ENCODE assay signal across 8 cellular contexts in the genomic region with DNA sequence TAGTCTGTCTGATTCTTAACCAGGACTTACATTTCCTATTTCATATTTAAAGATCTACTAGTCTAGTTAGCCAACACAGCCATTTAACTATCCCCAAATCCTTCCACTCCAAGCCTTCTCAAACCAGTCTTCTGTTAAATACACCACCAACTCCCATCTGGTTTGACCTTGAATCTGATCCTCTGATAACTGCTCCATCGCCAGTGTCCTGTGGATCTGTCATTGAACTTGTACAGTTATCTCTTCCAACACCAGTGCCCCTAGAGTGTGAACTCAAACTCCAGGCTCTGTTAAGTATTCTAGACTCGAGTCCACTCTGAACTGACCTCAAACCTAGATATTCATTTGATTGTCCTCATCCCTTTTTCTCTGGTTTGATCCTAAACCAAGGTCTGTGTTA.
"Had no signal": no experiment of that assay in that cellular context is flagged by ENCODE, and none has a peak within 500 bp of the region (broad histone marks: within the 10 kb centered on the region; RNA-seq: fewer than 3 reads in every experiment).

No MANE protein-coding gene starts in this region.

- H3K27me3 Mint-ChIP-seq: IgD-negative memory B cell had no signal

- H3K4me3 Mint-ChIP-seq: GM23338, H9, IgD-negative memory B cell had no signal

- H3K4me3 ChIP-seq: GM23338 had no signal

- DNase-seq: H9, HCEC 1CT, KG1 had no signal

- H3K36me3 Mint-ChIP-seq: IgD-negative memory B cell had no signal

- H3K9me3 Mint-ChIP-seq: GM23338, IgD-negative memory B cell had no signal

- FAIRE-seq: H1, H54, HTR-8/SVneo had no signal

- H3K4me2 ChIP-seq: GM23338 had no signal

- H2AFZ ChIP-seq: GM23338 had no signal

- H3K27ac Mint-ChIP-seq: GM23338, H9 had no signal

- ATAC-seq: GM23338 had no signal
